In genomic region chr18:2570772-2571199, GRCh38 we compare ENCODE assay signal across 7 cellular contexts. TPM values are rescaled to one million over a fixed set of nuclear protein-coding genes. Genes with fewer than 3 reads are reported as not detected.
DNase-seq lines count a peak whose midpoint lies in the region; ATAC-seq and TF ChIP-seq lines count a peak whose summit lies in the region.

No MANE protein-coding gene starts in this region.

- H3K4me1 ChIP-seq in Karpas-422 (ENCODE audit: low read length) (peaks cover 33% of the 10 kb centered on the region), skeletal muscle tissue (ENCODE audit: control insufficient read depth in 3 of 3, insufficient read depth in 3 of 3, low read length in 3 of 3) (peaks cover 9 to 17% (median 15%) of the 10 kb centered on the region in 3 donors)

- ATAC-seq in T-helper 17 cell, result peak; percentile 70

- DNase-seq in GM10266 (ENCODE audit: extremely low spot score) (peak; percentile 54), GOT3 (lab: John Stamatoyannopoulos, UW) (peak; percentile 52), Karpas-422 (peak; percentile 72), T-helper 17 cell (peak in 2 of 3 donors; percentile 38 to 49), T47D (ENCODE audit: low read depth in 1 of 2, low spot score in 1 of 2) (peak; percentile 37 to 60), iPS-NIHi11 (ENCODE audit: low spot score) (peak; percentile 76)

- peaks cover 84% of the 10 kb centered on the region for H3K79me2 ChIP-seq in Karpas-422 (ENCODE audit: low read length)

- peaks cover 4% of the 10 kb centered on the region for H3K36me3 Mint-ChIP-seq in T-helper 17 cell (ENCODE audit: low read depth)

- no peaks in the 10 kb centered on the region for H3K27me3 ChIP-seq in Karpas-422 (ENCODE audit: low read length)
- no peaks in the 10 kb centered on the region for H3K27me3 ChIP-seq in skeletal muscle tissue (ENCODE audit: control insufficient read depth in 3 of 3, insufficient read depth in 3 of 3, low read length in 3 of 3)

- H3K36me3 ChIP-seq in Karpas-422 (ENCODE audit: insufficient read depth, low read length) (peaks cover 24% of the 10 kb centered on the region; the same call in 1 of the 2 replicates), skeletal muscle tissue (ENCODE audit: control insufficient read depth in 3 of 3, insufficient read depth in 3 of 3, low read length in 3 of 3) (peaks cover 0 to 8% (median 0%) of the 10 kb centered on the region in 3 donors)

- peak overlapping the region; percentile 100 for H3K27ac Mint-ChIP-seq in T-helper 17 cell

- no peak for TF ChIP-seq CTCF in GM10266 (IDR thresholded peaks at IDR 0.05; ENCODE audit: control insufficient read depth, insufficient read depth, low read depth, missing control alignments)

- H3K9me3 ChIP-seq in Karpas-422 (ENCODE audit: low read length), result no peaks in the 10 kb centered on the region
- H3K9me3 ChIP-seq in T-helper 17 cell (ENCODE audit: control insufficient read depth, low read length, poor library complexity, severe bottlenecking), result no peaks in the 10 kb centered on the region
- H3K9me3 ChIP-seq in skeletal muscle tissue (ENCODE audit: control insufficient read depth in 3 of 3, low read length in 3 of 3), result no peaks in the 10 kb centered on the region

- peaks cover 42% of the 10 kb centered on the region for H3K4me1 Mint-ChIP-seq in T-helper 17 cell

- H3K4me2 ChIP-seq in Karpas-422 (ENCODE audit: low read depth, low read length, poor library complexity, severe bottlenecking), result peak overlapping the region; percentile 87

- H3K9ac ChIP-seq in Karpas-422 (ENCODE audit: low read length) (peak overlapping the region; percentile 86), skeletal muscle tissue (ENCODE audit: low read depth in 1 of 3, low read length in 3 of 3) (peak overlapping the region; percentile 94 to 100 (median 100))

- peak overlapping the region; percentile 87 for H2AFZ ChIP-seq in Karpas-422 (ENCODE audit: low read length)

- in situ Hi-C loops in T47D (cut with HindIII; ENCODE audit: low pct_unique_long_range_greater_than_20kb, low sequenced_read_pairs), result no loop called here

- no peaks in the 10 kb centered on the region for H4K20me1 ChIP-seq in Karpas-422 (ENCODE audit: insufficient read depth, low read depth, low read length)

- H3K4me3 Mint-ChIP-seq in T-helper 17 cell, result peak overlapping the region; percentile 99

- H3K27me3 Mint-ChIP-seq in T-helper 17 cell, result no peaks in the 10 kb centered on the region

- no peaks in the 10 kb centered on the region for H3K9me2 ChIP-seq in Karpas-422 (replicated peaks; ENCODE audit: insufficient read depth, low read length)

- H3K27ac ChIP-seq in Karpas-422 (ENCODE audit: low read length) (peak overlapping the region; percentile 79), skeletal muscle tissue (ENCODE audit: low read depth, low read length) (peak overlapping the region; percentile 99)

- H3K4me3 ChIP-seq in Karpas-422 (ENCODE audit: low read length), result peak overlapping the region; percentile 86
- H3K4me3 ChIP-seq in skeletal muscle tissue (ENCODE audit: low read length in 3 of 3), result peak overlapping the region; percentile 91 to 99 (median 99)

RNA-seq across cellular contexts. Expression of gene METTL4, which starts 0.5 kb away (rescaled TPM):
- 6.4 and 15.8 TPM in 2 replicates for total RNA-seq in Karpas-422 (2014; rRNA removed; shearing (Covaris generic); ENCODE audit: low replicate concordance)
- total RNA-seq in T-helper 17 cell (10 to 100 TPM; 13.7 to 14.1 TPM), skeletal muscle tissue (6.3 TPM)

RNA-seq across cellular contexts. Expression of gene NDC80, which starts 0.6 kb away (rescaled TPM):
- 25.4 and 48.5 TPM in 2 replicates for total RNA-seq in Karpas-422 (2014; rRNA removed; shearing (Covaris generic); ENCODE audit: low replicate concordance)
- total RNA-seq in T-helper 17 cell (1 to 10 TPM; 8.2 to 9.6 TPM), skeletal muscle tissue (6.8 TPM)

Comparison
In these comparisons a context has a peak if more than half of its experiments do, and no peak if none do; other contexts are left out.
1. Peak in every context shown above with its lines: DNase-seq, ATAC-seq, H3K4me3 ChIP-seq and H3K27ac ChIP-seq.